ENCODE assay signal across 1 cellular context in the genomic region with DNA sequence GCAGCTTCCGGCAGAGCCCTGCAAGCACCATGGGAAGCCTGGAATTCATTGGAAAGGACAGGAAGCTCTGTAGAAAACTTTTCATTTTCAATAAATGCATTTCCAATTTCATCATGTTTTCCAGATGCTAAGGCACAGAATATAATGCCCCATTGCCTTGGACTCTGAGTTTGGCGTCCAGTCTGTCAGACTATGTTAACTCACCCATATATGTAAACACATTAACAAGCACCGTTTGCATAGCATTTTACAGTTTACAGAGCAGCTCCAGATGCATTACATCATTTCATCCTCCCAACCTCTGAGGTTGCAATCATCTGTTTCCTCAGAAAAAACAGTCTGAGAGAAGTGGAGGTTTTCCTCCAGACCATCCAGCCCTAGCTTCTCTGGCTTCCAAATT.
TF ChIP-seq lines count a peak whose summit lies in the region.

No MANE protein-coding gene starts in this region.

TF ChIP-seq in HepG2, 621 proteins besides CTCF, POLR2A, EP300 and RAD21 (continues in another document):
- TF ChIP-seq ZNF30 (CRISPR knock-in tag; IDR thresholded peaks at IDR 0.05) = no peak
- no peak for TF ChIP-seq TOPORS (CRISPR knock-in tag; IDR thresholded peaks at IDR 0.05)
- peak; percentile 53; the same call in 1 of the 2 replicates for TF ChIP-seq FOXP1 (IDR thresholded peaks at IDR 0.05)
- peak; percentile 91 for TF ChIP-seq FOXP1 (CRISPR knock-in tag; IDR thresholded peaks at IDR 0.05)
- peak; percentile 72; the same call in 1 of the 2 replicates for TF ChIP-seq MIER3 (CRISPR knock-in tag; IDR thresholded peaks at IDR 0.05; ENCODE audit: borderline replicate concordance)
- TF ChIP-seq, protein P1, sequence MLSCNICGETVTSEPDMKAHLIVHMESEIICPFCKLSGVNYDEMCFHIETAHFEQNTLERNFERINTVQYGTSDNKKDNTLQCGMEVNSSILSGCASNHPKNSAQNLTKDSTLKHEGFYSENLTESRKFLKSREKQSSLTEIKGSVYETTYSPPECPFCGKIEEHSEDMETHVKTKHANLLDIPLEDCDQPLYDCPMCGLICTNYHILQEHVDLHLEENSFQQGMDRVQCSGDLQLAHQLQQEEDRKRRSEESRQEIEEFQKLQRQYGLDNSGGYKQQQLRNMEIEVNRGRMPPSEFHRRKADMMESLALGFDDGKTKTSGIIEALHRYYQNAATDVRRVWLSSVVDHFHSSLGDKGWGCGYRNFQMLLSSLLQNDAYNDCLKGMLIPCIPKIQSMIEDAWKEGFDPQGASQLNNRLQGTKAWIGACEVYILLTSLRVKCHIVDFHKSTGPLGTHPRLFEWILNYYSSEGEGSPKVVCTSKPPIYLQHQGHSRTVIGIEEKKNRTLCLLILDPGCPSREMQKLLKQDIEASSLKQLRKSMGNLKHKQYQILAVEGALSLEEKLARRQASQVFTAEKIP (CRISPR knock-in tag; IDR thresholded peaks at IDR 0.05; ENCODE audit: borderline replicate concordance) = no peak
- TF ChIP-seq NR2F1 (CRISPR knock-in tag; IDR thresholded peaks at IDR 0.05) = no peak
- TF ChIP-seq, protein P2, sequence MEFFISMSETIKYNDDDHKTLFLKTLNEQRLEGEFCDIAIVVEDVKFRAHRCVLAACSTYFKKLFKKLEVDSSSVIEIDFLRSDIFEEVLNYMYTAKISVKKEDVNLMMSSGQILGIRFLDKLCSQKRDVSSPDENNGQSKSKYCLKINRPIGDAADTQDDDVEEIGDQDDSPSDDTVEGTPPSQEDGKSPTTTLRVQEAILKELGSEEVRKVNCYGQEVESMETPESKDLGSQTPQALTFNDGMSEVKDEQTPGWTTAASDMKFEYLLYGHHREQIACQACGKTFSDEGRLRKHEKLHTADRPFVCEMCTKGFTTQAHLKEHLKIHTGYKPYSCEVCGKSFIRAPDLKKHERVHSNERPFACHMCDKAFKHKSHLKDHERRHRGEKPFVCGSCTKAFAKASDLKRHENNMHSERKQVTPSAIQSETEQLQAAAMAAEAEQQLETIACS (CRISPR knock-in tag; IDR thresholded peaks at IDR 0.05) = no peak
- no peak for TF ChIP-seq SNAPC2 (CRISPR knock-in tag; IDR thresholded peaks at IDR 0.05)
- no peak for TF ChIP-seq ZNF44 (CRISPR knock-in tag; IDR thresholded peaks at IDR 0.05)
- TF ChIP-seq, protein P3, sequence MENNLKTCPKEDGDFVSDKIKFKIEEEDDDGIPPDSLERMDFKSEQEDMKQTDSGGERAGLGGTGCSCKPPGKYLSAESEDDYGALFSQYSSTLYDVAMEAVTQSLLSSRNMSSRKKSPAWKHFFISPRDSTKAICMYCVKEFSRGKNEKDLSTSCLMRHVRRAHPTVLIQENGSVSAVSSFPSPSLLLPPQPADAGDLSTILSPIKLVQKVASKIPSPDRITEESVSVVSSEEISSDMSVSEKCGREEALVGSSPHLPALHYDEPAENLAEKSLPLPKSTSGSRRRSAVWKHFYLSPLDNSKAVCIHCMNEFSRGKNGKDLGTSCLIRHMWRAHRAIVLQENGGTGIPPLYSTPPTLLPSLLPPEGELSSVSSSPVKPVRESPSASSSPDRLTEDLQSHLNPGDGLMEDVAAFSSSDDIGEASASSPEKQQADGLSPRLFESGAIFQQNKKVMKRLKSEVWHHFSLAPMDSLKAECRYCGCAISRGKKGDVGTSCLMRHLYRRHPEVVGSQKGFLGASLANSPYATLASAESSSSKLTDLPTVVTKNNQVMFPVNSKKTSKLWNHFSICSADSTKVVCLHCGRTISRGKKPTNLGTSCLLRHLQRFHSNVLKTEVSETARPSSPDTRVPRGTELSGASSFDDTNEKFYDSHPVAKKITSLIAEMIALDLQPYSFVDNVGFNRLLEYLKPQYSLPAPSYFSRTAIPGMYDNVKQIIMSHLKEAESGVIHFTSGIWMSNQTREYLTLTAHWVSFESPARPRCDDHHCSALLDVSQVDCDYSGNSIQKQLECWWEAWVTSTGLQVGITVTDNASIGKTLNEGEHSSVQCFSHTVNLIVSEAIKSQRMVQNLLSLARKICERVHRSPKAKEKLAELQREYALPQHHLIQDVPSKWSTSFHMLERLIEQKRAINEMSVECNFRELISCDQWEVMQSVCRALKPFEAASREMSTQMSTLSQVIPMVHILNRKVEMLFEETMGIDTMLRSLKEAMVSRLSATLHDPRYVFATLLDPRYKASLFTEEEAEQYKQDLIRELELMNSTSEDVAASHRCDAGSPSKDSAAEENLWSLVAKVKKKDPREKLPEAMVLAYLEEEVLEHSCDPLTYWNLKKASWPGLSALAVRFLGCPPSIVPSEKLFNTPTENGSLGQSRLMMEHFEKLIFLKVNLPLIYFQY (CRISPR knock-in tag; IDR thresholded peaks at IDR 0.05; ENCODE audit: borderline replicate concordance) = peak; percentile 44; the same call in 1 of the 2 replicates
- no peak for TF ChIP-seq ZNF446 (CRISPR knock-in tag; IDR thresholded peaks at IDR 0.05)
- peak; percentile 60; the same call in 1 of the 2 replicates for TF ChIP-seq CREM (IDR thresholded peaks at IDR 0.05)
- no peak for TF ChIP-seq CREM (CRISPR knock-in tag; IDR thresholded peaks at IDR 0.05)
- TF ChIP-seq POLR2G (IDR thresholded peaks at IDR 0.05; ENCODE audit: low read depth, low read length) = no peak
- no peak for TF ChIP-seq ZSCAN21 (CRISPR knock-in tag; IDR thresholded peaks at IDR 0.05; ENCODE audit: borderline replicate concordance)
- TF ChIP-seq RFX5 (IDR thresholded peaks at IDR 0.05; ENCODE audit: low read depth, low read length) = no peak
- no peak for TF ChIP-seq ZNF138 (CRISPR knock-in tag; IDR thresholded peaks at IDR 0.05; ENCODE audit: low read depth)
- TF ChIP-seq ZNF460 (CRISPR knock-in tag; IDR thresholded peaks at IDR 0.05; ENCODE audit: borderline replicate concordance) = no peak
- TF ChIP-seq ZNF720 (CRISPR knock-in tag; IDR thresholded peaks at IDR 0.05) = no peak
- peak; percentile 67 for TF ChIP-seq NCOA2 (CRISPR knock-in tag; IDR thresholded peaks at IDR 0.05)
- TF ChIP-seq TCF7L2 (IDR thresholded peaks at IDR 0.05; ENCODE audit: low read depth, low read length) = no peak
- TF ChIP-seq, protein P4, sequence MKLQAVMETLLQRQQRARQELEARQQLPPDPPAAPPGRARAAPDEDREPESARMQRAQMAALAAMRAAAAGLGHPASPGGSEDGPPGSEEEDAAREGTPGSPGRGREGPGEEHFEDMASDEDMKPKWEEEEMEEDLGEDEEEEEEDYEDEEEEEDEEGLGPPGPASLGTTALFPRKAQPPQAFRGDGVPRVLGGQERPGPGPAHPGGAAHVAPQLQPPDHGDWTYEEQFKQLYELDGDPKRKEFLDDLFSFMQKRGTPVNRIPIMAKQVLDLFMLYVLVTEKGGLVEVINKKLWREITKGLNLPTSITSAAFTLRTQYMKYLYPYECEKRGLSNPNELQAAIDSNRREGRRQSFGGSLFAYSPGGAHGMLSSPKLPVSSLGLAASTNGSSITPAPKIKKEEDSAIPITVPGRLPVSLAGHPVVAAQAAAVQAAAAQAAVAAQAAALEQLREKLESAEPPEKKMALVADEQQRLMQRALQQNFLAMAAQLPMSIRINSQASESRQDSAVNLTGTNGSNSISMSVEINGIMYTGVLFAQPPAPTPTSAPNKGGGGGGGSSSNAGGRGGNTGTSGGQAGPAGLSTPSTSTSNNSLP (IDR thresholded peaks at IDR 0.05; ENCODE audit: low read depth, low read length) = peak; percentile 72
- TF ChIP-seq, protein P5, sequence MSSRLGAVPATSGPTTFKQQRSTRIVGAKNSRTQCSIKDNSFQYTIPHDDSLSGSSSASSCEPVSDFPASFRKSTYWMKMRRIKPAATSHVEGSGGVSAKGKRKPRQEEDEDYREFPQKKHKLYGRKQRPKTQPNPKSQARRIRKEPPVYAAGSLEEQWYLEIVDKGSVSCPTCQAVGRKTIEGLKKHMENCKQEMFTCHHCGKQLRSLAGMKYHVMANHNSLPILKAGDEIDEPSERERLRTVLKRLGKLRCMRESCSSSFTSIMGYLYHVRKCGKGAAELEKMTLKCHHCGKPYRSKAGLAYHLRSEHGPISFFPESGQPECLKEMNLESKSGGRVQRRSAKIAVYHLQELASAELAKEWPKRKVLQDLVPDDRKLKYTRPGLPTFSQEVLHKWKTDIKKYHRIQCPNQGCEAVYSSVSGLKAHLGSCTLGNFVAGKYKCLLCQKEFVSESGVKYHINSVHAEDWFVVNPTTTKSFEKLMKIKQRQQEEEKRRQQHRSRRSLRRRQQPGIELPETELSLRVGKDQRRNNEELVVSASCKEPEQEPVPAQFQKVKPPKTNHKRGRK (CRISPR knock-in tag; IDR thresholded peaks at IDR 0.05) = no peak
- TF ChIP-seq ZNF883 (CRISPR knock-in tag; IDR thresholded peaks at IDR 0.05; ENCODE audit: not compliant biosample characterization) = no peak
- TF ChIP-seq ZNF121 (CRISPR knock-in tag; IDR thresholded peaks at IDR 0.05) = no peak
- TF ChIP-seq, protein P6, sequence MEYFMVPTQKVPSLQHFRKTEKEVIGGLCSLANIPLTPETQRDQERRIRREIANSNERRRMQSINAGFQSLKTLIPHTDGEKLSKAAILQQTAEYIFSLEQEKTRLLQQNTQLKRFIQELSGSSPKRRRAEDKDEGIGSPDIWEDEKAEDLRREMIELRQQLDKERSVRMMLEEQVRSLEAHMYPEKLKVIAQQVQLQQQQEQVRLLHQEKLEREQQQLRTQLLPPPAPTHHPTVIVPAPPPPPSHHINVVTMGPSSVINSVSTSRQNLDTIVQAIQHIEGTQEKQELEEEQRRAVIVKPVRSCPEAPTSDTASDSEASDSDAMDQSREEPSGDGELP (IDR thresholded peaks at IDR 0.05; ENCODE audit: borderline replicate concordance, low read depth) = peak; percentile 86; the same call in 1 of the 2 replicates
- peak; percentile 65; the same call in 1 of the 2 replicates for TF ChIP-seq NCOR1 (IDR thresholded peaks at IDR 0.05; ENCODE audit: borderline replicate concordance, low read length)
- peak; percentile 73 for TF ChIP-seq ASH2L (IDR thresholded peaks at IDR 0.05; ENCODE audit: insufficient read length, low read depth, low read length)
- 0 out of 2 replicates have a peak, but pooled peaks have one; percentile 20 for TF ChIP-seq ZSCAN29 (CRISPR knock-in tag; conservative IDR thresholded peaks at IDR 0.05)
- TF ChIP-seq MED13 (CRISPR knock-in tag; IDR thresholded peaks at IDR 0.05) = no peak
- no peak for TF ChIP-seq STAG1 (CRISPR knock-in tag; IDR thresholded peaks at IDR 0.05)
- no peak for TF ChIP-seq TRIM24 (CRISPR knock-in tag; IDR thresholded peaks at IDR 0.05)
- no peak for TF ChIP-seq KDM5A (IDR thresholded peaks at IDR 0.05; ENCODE audit: borderline replicate concordance, low read length)
- no peak for TF ChIP-seq ZNF3 (CRISPR knock-in tag; IDR thresholded peaks at IDR 0.05)
- peak; percentile 82; the same call in 1 of the 2 replicates for TF ChIP-seq FOXO1 (CRISPR knock-in tag; IDR thresholded peaks at IDR 0.05)
- no peak for TF ChIP-seq ZNF672 (CRISPR knock-in tag; IDR thresholded peaks at IDR 0.05)
- TF ChIP-seq ZNF143 (CRISPR knock-in tag; IDR thresholded peaks at IDR 0.05) = no peak
- TF ChIP-seq TGIF2 (CRISPR knock-in tag; IDR thresholded peaks at IDR 0.05) = peak; percentile 18; the same call in 1 of the 2 replicates
- TF ChIP-seq KDM3A (CRISPR knock-in tag; IDR thresholded peaks at IDR 0.05; ENCODE audit: low read depth) = peak; percentile 45; the same call in 1 of the 2 replicates
- TF ChIP-seq ZNF644 (CRISPR knock-in tag; IDR thresholded peaks at IDR 0.05; ENCODE audit: low read depth) = 0 out of 2 replicates have a peak, but pooled peaks have one; percentile 23
- no peak for TF ChIP-seq NFATC3 (CRISPR knock-in tag; IDR thresholded peaks at IDR 0.05)
- TF ChIP-seq POLR2AphosphoS2 (IDR thresholded peaks at IDR 0.05; ENCODE audit: low read depth, low read length) = no peak
- peak; percentile 70; the same call in 1 of the 2 replicates for TF ChIP-seq ELF3 (CRISPR knock-in tag; IDR thresholded peaks at IDR 0.05)
- TF ChIP-seq, protein P7, sequence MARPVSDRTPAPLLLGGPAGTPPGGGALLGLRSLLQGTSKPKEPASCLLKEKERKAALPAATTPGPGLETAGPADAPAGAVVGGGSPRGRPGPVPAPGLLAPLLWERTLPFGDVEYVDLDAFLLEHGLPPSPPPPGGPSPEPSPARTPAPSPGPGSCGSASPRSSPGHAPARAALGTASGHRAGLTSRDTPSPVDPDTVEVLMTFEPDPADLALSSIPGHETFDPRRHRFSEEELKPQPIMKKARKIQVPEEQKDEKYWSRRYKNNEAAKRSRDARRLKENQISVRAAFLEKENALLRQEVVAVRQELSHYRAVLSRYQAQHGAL (CRISPR knock-in tag; IDR thresholded peaks at IDR 0.05; ENCODE audit: not compliant biosample characterization) = no peak
- TF ChIP-seq ZNF773 (CRISPR knock-in tag; IDR thresholded peaks at IDR 0.05; ENCODE audit: borderline replicate concordance) = no peak
- TF ChIP-seq, protein P8, sequence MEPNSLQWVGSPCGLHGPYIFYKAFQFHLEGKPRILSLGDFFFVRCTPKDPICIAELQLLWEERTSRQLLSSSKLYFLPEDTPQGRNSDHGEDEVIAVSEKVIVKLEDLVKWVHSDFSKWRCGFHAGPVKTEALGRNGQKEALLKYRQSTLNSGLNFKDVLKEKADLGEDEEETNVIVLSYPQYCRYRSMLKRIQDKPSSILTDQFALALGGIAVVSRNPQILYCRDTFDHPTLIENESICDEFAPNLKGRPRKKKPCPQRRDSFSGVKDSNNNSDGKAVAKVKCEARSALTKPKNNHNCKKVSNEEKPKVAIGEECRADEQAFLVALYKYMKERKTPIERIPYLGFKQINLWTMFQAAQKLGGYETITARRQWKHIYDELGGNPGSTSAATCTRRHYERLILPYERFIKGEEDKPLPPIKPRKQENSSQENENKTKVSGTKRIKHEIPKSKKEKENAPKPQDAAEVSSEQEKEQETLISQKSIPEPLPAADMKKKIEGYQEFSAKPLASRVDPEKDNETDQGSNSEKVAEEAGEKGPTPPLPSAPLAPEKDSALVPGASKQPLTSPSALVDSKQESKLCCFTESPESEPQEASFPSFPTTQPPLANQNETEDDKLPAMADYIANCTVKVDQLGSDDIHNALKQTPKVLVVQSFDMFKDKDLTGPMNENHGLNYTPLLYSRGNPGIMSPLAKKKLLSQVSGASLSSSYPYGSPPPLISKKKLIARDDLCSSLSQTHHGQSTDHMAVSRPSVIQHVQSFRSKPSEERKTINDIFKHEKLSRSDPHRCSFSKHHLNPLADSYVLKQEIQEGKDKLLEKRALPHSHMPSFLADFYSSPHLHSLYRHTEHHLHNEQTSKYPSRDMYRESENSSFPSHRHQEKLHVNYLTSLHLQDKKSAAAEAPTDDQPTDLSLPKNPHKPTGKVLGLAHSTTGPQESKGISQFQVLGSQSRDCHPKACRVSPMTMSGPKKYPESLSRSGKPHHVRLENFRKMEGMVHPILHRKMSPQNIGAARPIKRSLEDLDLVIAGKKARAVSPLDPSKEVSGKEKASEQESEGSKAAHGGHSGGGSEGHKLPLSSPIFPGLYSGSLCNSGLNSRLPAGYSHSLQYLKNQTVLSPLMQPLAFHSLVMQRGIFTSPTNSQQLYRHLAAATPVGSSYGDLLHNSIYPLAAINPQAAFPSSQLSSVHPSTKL (CRISPR knock-in tag; IDR thresholded peaks at IDR 0.05) = peak; percentile 93
- 0 out of 2 replicates have a peak, but pooled peaks have one; percentile 39 for TF ChIP-seq NFKBIZ (CRISPR knock-in tag; IDR thresholded peaks at IDR 0.05)
- TF ChIP-seq HDAC1 (CRISPR knock-in tag; IDR thresholded peaks at IDR 0.05) = peak; percentile 45
- TF ChIP-seq, protein P9, sequence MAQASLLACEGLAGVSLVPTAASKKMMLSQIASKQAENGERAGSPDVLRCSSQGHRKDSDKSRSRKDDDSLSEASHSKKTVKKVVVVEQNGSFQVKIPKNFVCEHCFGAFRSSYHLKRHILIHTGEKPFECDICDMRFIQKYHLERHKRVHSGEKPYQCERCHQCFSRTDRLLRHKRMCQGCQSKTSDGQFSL (CRISPR knock-in tag; IDR thresholded peaks at IDR 0.05) = no peak
- TF ChIP-seq ZNF749 (CRISPR knock-in tag; IDR thresholded peaks at IDR 0.05; ENCODE audit: borderline replicate concordance) = no peak
